ENCODE assay signal across 1 cellular context in genomic region chr6:158854214-158855101, GRCh38.
TF ChIP-seq lines count a peak whose summit lies in the region.

No MANE protein-coding gene starts in this region.

TF ChIP-seq in K562, 482 proteins besides CTCF, POLR2A, EP300 and RAD21 (continued from another document and continues in another):
- TF ChIP-seq ARID4B (CRISPR knock-in tag; IDR thresholded peaks at IDR 0.05) (no peak), SPI1 (IDR thresholded peaks at IDR 0.05; ENCODE audit: borderline replicate concordance, low read depth, low read length) (peak; percentile 93), C11orf30 (IDR thresholded peaks at IDR 0.05; ENCODE audit: low read depth) (peak; percentile 94), DNMT1 (IDR thresholded peaks at IDR 0.05) (no peak), ZNF354B (CRISPR knock-in tag; IDR thresholded peaks at IDR 0.05) (no peak), NFE2L1 (tag; IDR thresholded peaks at IDR 0.05; ENCODE audit: borderline replicate concordance, low read depth) (peak; percentile 83), AFF1 (IDR thresholded peaks at IDR 0.05; ENCODE audit: low read depth in 1 of 2, partially characterized antibody in 2 of 2) (peak; percentile 69 to 73), TAF1 (IDR thresholded peaks at IDR 0.05; ENCODE audit: control insufficient read depth, extremely low read depth, insufficient read depth, low read length, severe bottlenecking) (no peak), ZNF12 (CRISPR knock-in tag; IDR thresholded peaks at IDR 0.05) (no peak), U2AF1 (optimal IDR thresholded peaks at IDR 0.05; ENCODE audit: low read depth, low read length) (no peak), TCF15 (CRISPR knock-in tag; IDR thresholded peaks at IDR 0.05) (no peak), BRD9 (IDR thresholded peaks at IDR 0.05; ENCODE audit: low read depth, partially characterized antibody) (peak; percentile 96), CCNT2 (IDR thresholded peaks at IDR 0.05; ENCODE audit: borderline replicate concordance, extremely low read depth, insufficient read length, low read depth, low read length) (peak; percentile 62), CHD7 (IDR thresholded peaks at IDR 0.05; ENCODE audit: low read depth, low read length) (no peak), RFX5 (IDR thresholded peaks at IDR 0.05; ENCODE audit: low read depth, low read length) (no peak), SMAD2 (IDR thresholded peaks at IDR 0.05; ENCODE audit: low read depth, low read length) (no peak), ETS1 (conservative IDR thresholded peaks at IDR 0.05; ENCODE audit: control insufficient read depth, low read depth, low read length) (no peak), ZNF639 (CRISPR knock-in tag; conservative IDR thresholded peaks at IDR 0.05 in 1 of 2, IDR thresholded peaks at IDR 0.05 in 1 of 2) (peak in 1 of 2 experiments; percentile 72; a peak in 1 of 4 replicates), MYC (IDR thresholded peaks at IDR 0.05; ENCODE audit: low read depth, low read length) (0 out of 2 replicates have a peak, but pooled peaks have one; percentile 11), MYC (CRISPR knock-in tag; IDR thresholded peaks at IDR 0.05; ENCODE audit: borderline replicate concordance, low read depth) (peak; percentile 35; the same call in 1 of the 2 replicates), BRCA1 (IDR thresholded peaks at IDR 0.05) (no peak), BRCA1 (CRISPR knock-in tag; IDR thresholded peaks at IDR 0.05) (no peak), XRCC5 (IDR thresholded peaks at IDR 0.05; ENCODE audit: low read depth, low read length) (no peak), XRCC3 (IDR thresholded peaks at IDR 0.05) (no peak; the same call in 1 of the 2 replicates), ZNF668 (CRISPR knock-in tag; IDR thresholded peaks at IDR 0.05) (no peak), GATAD2B (IDR thresholded peaks at IDR 0.05; ENCODE audit: borderline replicate concordance) (peak; percentile 86; the same call in 1 of the 2 replicates), TRIM28 (IDR thresholded peaks at IDR 0.05) (no peak), RBM17 (IDR thresholded peaks at IDR 0.05; ENCODE audit: borderline replicate concordance, low read depth, low read length) (no peak), ZBTB49 (CRISPR knock-in tag; IDR thresholded peaks at IDR 0.05; ENCODE audit: borderline replicate concordance) (no peak), SETDB1 (IDR thresholded peaks at IDR 0.05; ENCODE audit: low read length) (no peak)
